Comparison of ENCODE assay signal across 1 cellular context in genomic region chr6:128520436-128521301, GRCh38.
TF ChIP-seq lines count a peak whose summit lies in the region.

TSS of gene PTPRK (minus strand) at chr6:128520599. CDS start at chr6:128520358, 241 bp downstream.

TF ChIP-seq in HepG2, 621 proteins besides CTCF, POLR2A, EP300 and RAD21 (continued from another document and continues in another):
- no peak for TF ChIP-seq ZNF646 (CRISPR knock-in tag; IDR thresholded peaks at IDR 0.05)
- TF ChIP-seq ZNF776 (CRISPR knock-in tag; IDR thresholded peaks at IDR 0.05) = peak; percentile 80; the same call in 1 of the 2 replicates
- no peak for TF ChIP-seq ZNF616 (CRISPR knock-in tag; IDR thresholded peaks at IDR 0.05; ENCODE audit: low read depth)
- TF ChIP-seq SSRP1 (CRISPR knock-in tag; IDR thresholded peaks at IDR 0.05) = no peak; the same call in 1 of the 2 replicates
- peak; percentile 77; the same call in 1 of the 2 replicates for TF ChIP-seq TMF1 (CRISPR knock-in tag; IDR thresholded peaks at IDR 0.05; ENCODE audit: low read depth)
- TF ChIP-seq ZNF235 (CRISPR knock-in tag; IDR thresholded peaks at IDR 0.05; ENCODE audit: borderline replicate concordance) = peak; percentile 27; the same call in 1 of the 2 replicates
- no peak; the same call in 1 of the 2 replicates for TF ChIP-seq DNMT1 (CRISPR knock-in tag; IDR thresholded peaks at IDR 0.05)
- 0 out of 4 replicates have a peak, but pooled peaks of 1 of the 2 experiments have one; percentile 6 for TF ChIP-seq ATF4 (CRISPR knock-in tag; IDR thresholded peaks at IDR 0.05)
- no peak for TF ChIP-seq ZNF784 (CRISPR knock-in tag; IDR thresholded peaks at IDR 0.05; ENCODE audit: borderline replicate concordance)
- no peak for TF ChIP-seq ZNF530 (CRISPR knock-in tag; IDR thresholded peaks at IDR 0.05; ENCODE audit: low read depth)
- no peak for TF ChIP-seq ATAD3A (CRISPR knock-in tag; IDR thresholded peaks at IDR 0.05)
- no peak for TF ChIP-seq PHF5A (CRISPR knock-in tag; IDR thresholded peaks at IDR 0.05; ENCODE audit: low read depth, unreplicated experiment)
- TF ChIP-seq ZNF230 (CRISPR knock-in tag; IDR thresholded peaks at IDR 0.05) = 0 out of 2 replicates have a peak, but pooled peaks have one; percentile 78
- peak; percentile 56; the same call in 1 of the 2 replicates for TF ChIP-seq HIVEP1 (CRISPR knock-in tag; IDR thresholded peaks at IDR 0.05)
- TF ChIP-seq ATF7-NPFF (CRISPR knock-in tag; IDR thresholded peaks at IDR 0.05; ENCODE audit: low read depth) = peak; percentile 55; the same call in 1 of the 2 replicates
- no peak for TF ChIP-seq SETDB1 (CRISPR knock-in tag; IDR thresholded peaks at IDR 0.05; ENCODE audit: borderline replicate concordance)
- TF ChIP-seq ZBTB7B (CRISPR knock-in tag; IDR thresholded peaks at IDR 0.05) = no peak
- 0 out of 2 replicates have a peak, but pooled peaks have one; percentile 55 for TF ChIP-seq MZF1 (CRISPR knock-in tag; IDR thresholded peaks at IDR 0.05; ENCODE audit: borderline replicate concordance)
- TF ChIP-seq MYPOP (CRISPR knock-in tag; IDR thresholded peaks at IDR 0.05) = peak; percentile 89
- no peak for TF ChIP-seq FOXA1 (IDR thresholded peaks at IDR 0.05)
- TF ChIP-seq FOXA1 (CRISPR knock-in tag; IDR thresholded peaks at IDR 0.05) = no peak; the same call in 1 of the 2 replicates
- TF ChIP-seq STAG1 (CRISPR knock-in tag; IDR thresholded peaks at IDR 0.05) = peak; percentile 37; the same call in 1 of the 2 replicates
- no peak for TF ChIP-seq MIXL1 (CRISPR knock-in tag; IDR thresholded peaks at IDR 0.05)
- no peak; the same call in 1 of the 2 replicates for TF ChIP-seq PPARG (CRISPR knock-in tag; conservative IDR thresholded peaks at IDR 0.05)
- no peak for TF ChIP-seq KLF15 (CRISPR knock-in tag; IDR thresholded peaks at IDR 0.05; ENCODE audit: borderline replicate concordance)
- TF ChIP-seq ZNF136 (CRISPR knock-in tag; IDR thresholded peaks at IDR 0.05; ENCODE audit: low read depth) = 0 out of 2 replicates have a peak, but pooled peaks have one; percentile 52
- TF ChIP-seq RELA (CRISPR knock-in tag; IDR thresholded peaks at IDR 0.05) = 0 out of 2 replicates have a peak, but pooled peaks have one; percentile 33
- TF ChIP-seq SNAI1 (CRISPR knock-in tag; IDR thresholded peaks at IDR 0.05; ENCODE audit: borderline replicate concordance) = peak; percentile 56; the same call in 1 of the 2 replicates
- TF ChIP-seq HOXA5 (CRISPR knock-in tag; IDR thresholded peaks at IDR 0.05) = peak; percentile 64
- no peak for TF ChIP-seq HOXA7 (CRISPR knock-in tag; IDR thresholded peaks at IDR 0.05)
- no peak for TF ChIP-seq ZNF432 (CRISPR knock-in tag; IDR thresholded peaks at IDR 0.05; ENCODE audit: borderline replicate concordance)
- no peak for TF ChIP-seq ZFP1 (CRISPR knock-in tag; IDR thresholded peaks at IDR 0.05)
- peak; percentile 83 for TF ChIP-seq SP4 (CRISPR knock-in tag; IDR thresholded peaks at IDR 0.05)
- no peak; the same call in 1 of the 2 replicates for TF ChIP-seq ZNF121 (CRISPR knock-in tag; IDR thresholded peaks at IDR 0.05)
- TF ChIP-seq ZBTB33 (CRISPR knock-in tag; IDR thresholded peaks at IDR 0.05) = no peak
- TF ChIP-seq SP1 (IDR thresholded peaks at IDR 0.05) = no peak
- peak; percentile 45; the same call in 1 of the 2 replicates for TF ChIP-seq SP1 (CRISPR knock-in tag; IDR thresholded peaks at IDR 0.05)
- no peak for TF ChIP-seq EHMT2 (IDR thresholded peaks at IDR 0.05; ENCODE audit: borderline replicate concordance, low read depth, low read length)
- TF ChIP-seq TAF1 (CRISPR knock-in tag; IDR thresholded peaks at IDR 0.05) = peak; percentile 92
- no peak for TF ChIP-seq FOXM1 (CRISPR knock-in tag; IDR thresholded peaks at IDR 0.05)
- TF ChIP-seq ZNF576 (CRISPR knock-in tag; IDR thresholded peaks at IDR 0.05) = no peak
- peak; percentile 15; the same call in 1 of the 2 replicates for TF ChIP-seq MIER3 (CRISPR knock-in tag; IDR thresholded peaks at IDR 0.05; ENCODE audit: borderline replicate concordance)
- TF ChIP-seq DNMT3B (CRISPR knock-in tag; conservative IDR thresholded peaks at IDR 0.05) = 0 out of 2 replicates have a peak, but pooled peaks have one; percentile 55
- peak; percentile 82; the same call in 1 of the 2 replicates for TF ChIP-seq NAIF1 (CRISPR knock-in tag; IDR thresholded peaks at IDR 0.05; ENCODE audit: borderline replicate concordance)
- TF ChIP-seq TARDBP (CRISPR knock-in tag; IDR thresholded peaks at IDR 0.05) = peak; percentile 57
- no peak for TF ChIP-seq MED13 (CRISPR knock-in tag; IDR thresholded peaks at IDR 0.05)
- TF ChIP-seq ZC3H4 (CRISPR knock-in tag; IDR thresholded peaks at IDR 0.05; ENCODE audit: borderline replicate concordance) = no peak
- TF ChIP-seq REST (IDR thresholded peaks at IDR 0.05; ENCODE audit: borderline replicate concordance in 1 of 2, low read depth in 1 of 2, low read length in 2 of 2) = peak in 1 of 2 experiments; percentile 72; a peak in 1 of 4 replicates
- TF ChIP-seq ZNF768 (CRISPR knock-in tag; IDR thresholded peaks at IDR 0.05) = peak; percentile 55; the same call in 1 of the 2 replicates
